ENCODE assay signal across 8 cellular contexts in genomic region chr10:73097305-73097670, GRCh38. TPM values are rescaled to one million over a fixed set of nuclear protein-coding genes. Genes with fewer than 3 reads are reported as not detected.
DNase-seq lines count a peak whose midpoint lies in the region; ATAC-seq and TF ChIP-seq lines count a peak whose summit lies in the region.

No MANE protein-coding gene starts in this region.

- H3K4me1 ChIP-seq in left ventricle myocardium inferior (peaks cover 57% of the 10 kb centered on the region), upper lobe of right lung (peaks cover 10% of the 10 kb centered on the region)

- H3K4me3 Mint-ChIP-seq in activated T-helper 17 cell treated with anti-CD3 and anti-CD28 coated beads, Interleukin-2, amount 50 U/mL, for 72 hours: peak overlapping the region; percentile 98

- peaks cover 9% of the 10 kb centered on the region for H3K4me1 Mint-ChIP-seq in activated T-helper 17 cell treated with anti-CD3 and anti-CD28 coated beads, Interleukin-2, amount 50 U/mL, for 72 hours

- intact Hi-C loops in left ventricle myocardium inferior (cut with micrococcal nuclease): no loop called here
- intact Hi-C loops in left ventricle myocardium superior (cut with micrococcal nuclease): no loop called here
- intact Hi-C loops in upper lobe of right lung (cut with DNase I): no loop called here

- H3K36me3 Mint-ChIP-seq in activated T-helper 17 cell treated with anti-CD3 and anti-CD28 coated beads, Interleukin-2, amount 50 U/mL, for 72 hours (ENCODE audit: low read depth): peaks cover 70% of the 10 kb centered on the region

- peak overlapping the region; percentile 95 for H3K27ac ChIP-seq in left ventricle myocardium inferior (replicated peaks)
- H3K27ac ChIP-seq in upper lobe of right lung: peak overlapping the region; percentile 87

- peak overlapping the region; percentile 78 for H3K4me3 ChIP-seq in left ventricle myocardium inferior
- H3K4me3 ChIP-seq in upper lobe of right lung: peak overlapping the region; percentile 87

- H3K27me3 Mint-ChIP-seq in activated T-helper 17 cell treated with anti-CD3 and anti-CD28 coated beads, Interleukin-2, amount 50 U/mL, for 72 hours: no peaks in the 10 kb centered on the region

- no peaks in the 10 kb centered on the region for H3K9me3 Mint-ChIP-seq in activated T-helper 17 cell treated with anti-CD3 and anti-CD28 coated beads, Interleukin-2, amount 50 U/mL, for 72 hours

- H3K27ac Mint-ChIP-seq in activated T-helper 17 cell treated with anti-CD3 and anti-CD28 coated beads, Interleukin-2, amount 50 U/mL, for 72 hours: peak overlapping the region; percentile 98

- DNase-seq in left ventricle myocardium inferior (no peak), left ventricle myocardium superior (no peak), left kidney (ENCODE audit: low read depth, low spot score) (peak; percentile 22), upper lobe of right lung (no peak), SW480 (ENCODE audit: low spot score) (no peak), UCSD-AML1 (lab: John Stamatoyannopoulos, UW; ENCODE audit: unreplicated experiment) (no peak)
- no peak for DNase-seq in activated CD4-positive, alpha-beta T cell treated with anti-CD3 and anti-CD28 coated beads for 48 hours

- no peak for ATAC-seq in left ventricle myocardium superior
- peak; percentile 2 for ATAC-seq in activated T-helper 17 cell treated with anti-CD3 and anti-CD28 coated beads, Interleukin-2, amount 50 U/mL, for 72 hours (replicated peaks)
- ATAC-seq in upper lobe of right lung: no peak

- no peaks in the 10 kb centered on the region for H3K27me3 ChIP-seq in left ventricle myocardium inferior (ENCODE audit: low read depth)
- no peaks in the 10 kb centered on the region for H3K27me3 ChIP-seq in upper lobe of right lung

- H3K36me3 ChIP-seq in left ventricle myocardium inferior: peaks cover 8% of the 10 kb centered on the region
- H3K36me3 ChIP-seq in upper lobe of right lung: peaks cover 4% of the 10 kb centered on the region

- TF ChIP-seq CTCF in left ventricle myocardium inferior (IDR thresholded peaks at IDR 0.05; ENCODE audit: borderline replicate concordance) (no peak), upper lobe of right lung (IDR thresholded peaks at IDR 0.05) (no peak)

- H3K9me3 ChIP-seq in left ventricle myocardium inferior (replicated peaks) (no peaks in the 10 kb centered on the region), upper lobe of right lung (no peaks in the 10 kb centered on the region)

RNA-seq across cellular contexts. Expression of gene P4HA1, which starts 0.6 kb away (rescaled TPM):
- total RNA-seq in left ventricle myocardium inferior (97.1 TPM), left ventricle myocardium superior (75.0 TPM), upper lobe of right lung (51.8 TPM)
- 100 to 1,000 TPM in 1 of 2 donors, 10 to 100 TPM in 1; 56.6 to 145 TPM for total RNA-seq in activated T-helper 17 cell treated with anti-CD3 and anti-CD28 coated beads, Interleukin-2, amount 50 U/mL, for 72 hours

RNA-seq across cellular contexts. Expression of gene NUDT13, which starts 13.0 kb away (rescaled TPM):
- total RNA-seq in left ventricle myocardium inferior (5.6 TPM), left ventricle myocardium superior (4.5 TPM), upper lobe of right lung (2.3 TPM)
- 1 to 10 TPM in 1 of 2 donors, under 1 TPM in 1; 0.91 to 1.3 TPM for total RNA-seq in activated T-helper 17 cell treated with anti-CD3 and anti-CD28 coated beads, Interleukin-2, amount 50 U/mL, for 72 hours
